In the genomic region with DNA sequence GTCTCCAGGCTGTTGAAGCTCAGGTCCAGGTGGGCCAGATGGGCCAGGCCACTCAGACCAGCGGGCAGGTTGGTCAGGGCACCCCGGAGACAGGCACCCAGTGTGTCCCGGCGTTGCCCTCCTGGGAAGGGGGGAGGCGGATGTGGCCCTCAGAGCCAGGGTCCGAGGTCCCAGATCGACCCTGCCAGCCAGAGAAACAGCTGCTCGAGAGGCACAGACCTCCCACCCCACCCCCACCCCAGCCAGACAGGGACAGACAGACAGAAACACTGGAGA, we compare ENCODE assay signal across 1 cellular context.
TF ChIP-seq lines count a peak whose summit lies in the region.

No MANE protein-coding gene starts in this region.

TF ChIP-seq in GM12878, 131 proteins besides CTCF, POLR2A, EP300 and RAD21:
- TF ChIP-seq FOS (IDR thresholded peaks at IDR 0.05; ENCODE audit: borderline replicate concordance, extremely low read depth, insufficient read length) (no peak), POLR2AphosphoS2 (IDR thresholded peaks at IDR 0.05; ENCODE audit: low read depth, low read length) (no peak), ATF7 (IDR thresholded peaks at IDR 0.05; ENCODE audit: low read depth) (no peak), SUPT20H (IDR thresholded peaks at IDR 0.05; ENCODE audit: borderline replicate concordance, control insufficient read depth, low read depth, low read length) (no peak), ZNF217 (IDR thresholded peaks at IDR 0.05) (no peak), ZSCAN29 (IDR thresholded peaks at IDR 0.05) (no peak)
- TF ChIP-seq, protein P1, sequence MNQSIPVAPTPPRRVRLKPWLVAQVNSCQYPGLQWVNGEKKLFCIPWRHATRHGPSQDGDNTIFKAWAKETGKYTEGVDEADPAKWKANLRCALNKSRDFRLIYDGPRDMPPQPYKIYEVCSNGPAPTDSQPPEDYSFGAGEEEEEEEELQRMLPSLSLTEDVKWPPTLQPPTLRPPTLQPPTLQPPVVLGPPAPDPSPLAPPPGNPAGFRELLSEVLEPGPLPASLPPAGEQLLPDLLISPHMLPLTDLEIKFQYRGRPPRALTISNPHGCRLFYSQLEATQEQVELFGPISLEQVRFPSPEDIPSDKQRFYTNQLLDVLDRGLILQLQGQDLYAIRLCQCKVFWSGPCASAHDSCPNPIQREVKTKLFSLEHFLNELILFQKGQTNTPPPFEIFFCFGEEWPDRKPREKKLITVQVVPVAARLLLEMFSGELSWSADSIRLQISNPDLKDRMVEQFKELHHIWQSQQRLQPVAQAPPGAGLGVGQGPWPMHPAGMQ (IDR thresholded peaks at IDR 0.05; ENCODE audit: borderline replicate concordance), result no peak
